33 cellular contexts compared by ENCODE assay signal in genomic region chr11:6569706-6570105, GRCh38.
"Had no signal": no experiment of that assay in that cellular context is flagged by ENCODE, and none has a peak within 500 bp of the region (broad histone marks: within the 10 kb centered on the region; RNA-seq: fewer than 3 reads in every experiment).

No MANE protein-coding gene starts in this region.

- H3K4me1 ChIP-seq: Peyer's patch, SJSA1 had no signal

- H3K27ac Mint-ChIP-seq: activated CD8-positive, alpha-beta T cell treated with anti-CD3 and anti-CD28 coated beads, Interleukin-2, amount 10 ng/mL, durations not matched to agents 7 days and 5 days; activated naive CD4-positive, alpha-beta T cell treated with anti-CD3 and anti-CD28 coated beads, Interleukin-2, amount 50 U/mL, for 24 hours; T-helper 1 cell treated with Interleukin-12 subunit alpha and Interleukin-12 subunit beta and Interleukin-4 antibody, amounts not matched to agents 30 μg/mL and 1 μg/mL, for 36 hours had no signal

- H3K4me3 Mint-ChIP-seq: activated CD8-positive, alpha-beta T cell treated with anti-CD3 and anti-CD28 coated beads, Interleukin-2, amount 10 ng/mL, durations not matched to agents 7 days and 5 days; activated naive CD4-positive, alpha-beta T cell treated with anti-CD3 and anti-CD28 coated beads, Interleukin-2, amount 50 U/mL, for 24 hours; T-helper 1 cell treated with Interleukin-12 subunit alpha and Interleukin-12 subunit beta and Interleukin-4 antibody, amounts not matched to agents 30 μg/mL and 1 μg/mL, for 36 hours had no signal

- H3K27ac ChIP-seq: brain microvascular endothelial cell, Peyer's patch, SJSA1, WERI-Rb-1 had no signal

- H3K9me3 Mint-ChIP-seq: activated naive CD4-positive, alpha-beta T cell treated with anti-CD3 and anti-CD28 coated beads, Interleukin-2, amount 50 U/mL, for 24 hours; T-helper 1 cell treated with Interleukin-12 subunit alpha and Interleukin-12 subunit beta and Interleukin-4 antibody, amounts not matched to agents 30 μg/mL and 1 μg/mL, for 36 hours had no signal

- H3K27me3 Mint-ChIP-seq: activated naive CD4-positive, alpha-beta T cell treated with anti-CD3 and anti-CD28 coated beads, Interleukin-2, amount 50 U/mL, for 24 hours had no signal

- H3K4me3 ChIP-seq: MG63, Peyer's patch, SJSA1 had no signal

- H3K4me1 Mint-ChIP-seq: activated naive CD4-positive, alpha-beta T cell treated with anti-CD3 and anti-CD28 coated beads, Interleukin-2, amount 50 U/mL, for 24 hours had no signal

- H3K27me3 ChIP-seq: brain microvascular endothelial cell, MG63, Peyer's patch, SJSA1 had no signal

- H3K36me3 ChIP-seq: brain microvascular endothelial cell, Peyer's patch, SJSA1, WERI-Rb-1 had no signal

- H3K9me3 ChIP-seq: MG63, Peyer's patch, SJSA1, SK-N-SH had no signal

- ATAC-seq: activated CD8-positive, alpha-beta T cell treated with anti-CD3 and anti-CD28 coated beads, Interleukin-2, amount 10 ng/mL, durations not matched to agents 7 days and 5 days; PC-3 had no signal

- DNase-seq: activated CD4-positive, alpha-beta T cell treated with anti-CD3 and anti-CD28 coated beads for 1 hour; activated CD4-positive, alpha-beta T cell treated with anti-CD3 and anti-CD28 coated beads for 48 hours; activated CD4-positive, alpha-beta T cell treated with anti-CD3 and anti-CD28 coated beads, Interleukin-2, amount 50 U/mL, for 48 hours; activated CD4-positive, CD25-positive, alpha-beta regulatory T cell; activated CD8-positive, alpha-beta memory T cell treated with anti-CD3 and anti-CD28 coated beads, Interleukin-2, amount 50 U/mL, for 4 hours; activated effector memory CD4-positive, alpha-beta T cell treated with Interleukin-2 at 50 U/mL for 16 hours; activated T-cell treated with anti-CD3 and anti-CD28 coated beads for 4 hours; activated T-cell treated with anti-CD3 and anti-CD28 coated beads, Interleukin-2, amount 50 U/mL, for 48 hours; anterior cingulate cortex; brain microvascular endothelial cell; central memory CD4-positive, alpha-beta T cell; Karpas-422; MG63; NCI-H1048; NCI-H1105 treated with DMSO at 0.1 percent for 48 hours; NCI-H1436; NCI-H1694; NCI-H1930; NCI-H2081 treated with DMSO at 0.1 percent for 48 hours; NCI-H345; NCI-H524 treated with DMSO at 0.1 percent for 48 hours; NK-92 treated with Interleukin-12 subunit alpha and Interleukin-12 subunit beta, amount 100 ng/mL, for 24 hours; PC-3; Peyer's patch; RPMI8226; SHP77 treated with DMSO at 0.1 percent for 48 hours; SK-N-SH; T1000; WERI-Rb-1 had no signal
